Comparison of ENCODE assay signal across 8 cellular contexts in genomic region chrX:40176979-40177430, GRCh38.
DNase-seq lines count a peak whose midpoint lies in the region; ATAC-seq and TF ChIP-seq lines count a peak whose summit lies in the region.

No MANE protein-coding gene starts in this region.

- peak overlapping the region; percentile 94 for H3K4me2 ChIP-seq in H9 (ENCODE audit: insufficient read depth, insufficient read length, low read length)
- H3K4me2 ChIP-seq in skeletal muscle satellite cell (ENCODE audit: low read length): peak overlapping the region; percentile 84

- peak; percentile 13; the same call in 1 of the 3 replicates for TF ChIP-seq CTCF in H9 (conservative IDR thresholded peaks at IDR 0.05)

- H3K36me3 Mint-ChIP-seq in H9 (ENCODE audit: insufficient read depth in 1 of 3, low read depth in 3 of 3): peaks cover 4 to 9% (median 7%) of the 10 kb centered on the region in 3 experiments; a peak in 6 of 7 replicates
- H3K36me3 Mint-ChIP-seq in activated T-helper 2 cell treated with anti-CD3 and anti-CD28 coated beads, Interferon-gamma antibody, Interleukin-2, Interleukin-4, amounts not matched to agents 10 μg/mL and 5 μg/mL and 100 μg/mL, durations not matched to agents 14 hours and 24 hours and 36 hours (ENCODE audit: low read depth): peaks cover 5% of the 10 kb centered on the region

- H4K91ac ChIP-seq in H9 (ENCODE audit: insufficient read length, low read depth, low read length): no peak overlapping the region

- H3K79me2 ChIP-seq in ACC112 (ENCODE audit: control insufficient read depth, insufficient read depth, low read length, unreplicated experiment) (peaks cover 11% of the 10 kb centered on the region), H9 (ENCODE audit: insufficient read depth, low read length) (no peaks in the 10 kb centered on the region)

- peak overlapping the region; percentile 81; the same call in 1 of the 2 replicates for H3K27ac ChIP-seq in ACC112 (ENCODE audit: low read depth, low read length)
- no peak overlapping the region for H3K27ac ChIP-seq in H9 (ENCODE audit: insufficient read length, low read depth, low read length)

- no peak overlapping the region for H2BK120ac ChIP-seq in H9 (ENCODE audit: low read depth, low read length, poor library complexity, severe bottlenecking)

- H3T11ph ChIP-seq in H9 (ENCODE audit: low read length): no peak overlapping the region

- intact Hi-C loops in activated T-helper 2 cell treated with anti-CD3 and anti-CD28 coated beads, Interferon-gamma antibody, Interleukin-2, Interleukin-4, amounts not matched to agents 10 μg/mL and 5 μg/mL and 100 μg/mL, durations not matched to agents 14 hours and 24 hours and 36 hours (cut with micrococcal nuclease): loop anchor here (10.0 kb wide), 2 partner anchors 442 to 1012 kb away; no protein-coding TSS in a partner anchor
- intact Hi-C loops in left ventricle myocardium superior (cut with micrococcal nuclease): no loop called here

- no peak overlapping the region for H2AFZ ChIP-seq in ACC112 (ENCODE audit: low read length, unreplicated experiment)
- no peak overlapping the region for H2AFZ ChIP-seq in H9 (ENCODE audit: low read length)

- peak overlapping the region; percentile 69 to 78 for H3K4me3 Mint-ChIP-seq in H9
- H3K4me3 Mint-ChIP-seq in activated T-helper 2 cell treated with anti-CD3 and anti-CD28 coated beads, Interferon-gamma antibody, Interleukin-2, Interleukin-4, amounts not matched to agents 10 μg/mL and 5 μg/mL and 100 μg/mL, durations not matched to agents 14 hours and 24 hours and 36 hours (ENCODE audit: low read depth): peak overlapping the region; percentile 86

- no peak overlapping the region; the same call in 1 of the 2 replicates for H3K4ac ChIP-seq in H9 (ENCODE audit: low read depth, low read length)

- H3K4me3 ChIP-seq in ACC112 (ENCODE audit: low read depth, low read length): peak overlapping the region; percentile 84
- peak overlapping the region; percentile 72 for H3K4me3 ChIP-seq in skeletal muscle satellite cell (ENCODE audit: low read length)

- no peaks in the 10 kb centered on the region for H3K9me3 ChIP-seq in H9 (ENCODE audit: control insufficient read depth, low read depth, low read length)
- no peaks in the 10 kb centered on the region for H3K9me3 ChIP-seq in skeletal muscle satellite cell (replicated peaks; ENCODE audit: low read length)

- H3K23me2 ChIP-seq in H9 (ENCODE audit: insufficient read length, low read depth, low read length, poor library complexity, severe bottlenecking): peaks cover 27% of the 10 kb centered on the region

- H3K9ac ChIP-seq in H9 (ENCODE audit: extremely low read depth, insufficient read length, low read length) (no peak overlapping the region), skeletal muscle satellite cell (ENCODE audit: low read depth, low read length) (peak overlapping the region; percentile 83)

- peak overlapping the region; percentile 30 for H3K56ac ChIP-seq in H9 (ENCODE audit: insufficient read length, low read depth, low read length)

- no peak overlapping the region for H4K5ac ChIP-seq in H9 (ENCODE audit: insufficient read length, low read depth, low read length)

- no CpG with 5 or more reads among the region's 22 CpGs for WGBS in H9 (ENCODE audit: extremely low coverage, insufficient read length, low lambda C conversion rate)

- H2AK5ac ChIP-seq in H9 (ENCODE audit: insufficient read length, low read length): no peak overlapping the region

- no peak overlapping the region for H3K14ac ChIP-seq in H9 (ENCODE audit: insufficient read depth, low read length)

- ATAC-seq in left ventricle myocardium superior (peak; percentile 17), HG03565 (IDR thresholded peaks at IDR 0.05; ENCODE audit: unreplicated experiment) (no peak), HG02642 (IDR thresholded peaks at IDR 0.05; ENCODE audit: poor library complexity, unreplicated experiment) (no peak)

- H3K79me1 ChIP-seq in H9 (ENCODE audit: insufficient read depth, low read depth, low read length, poor library complexity, severe bottlenecking): no peaks in the 10 kb centered on the region

- H3K27ac Mint-ChIP-seq in H9: peak overlapping the region in 2 of 3 experiments; percentile 51 to 80; a peak in 1 of 7 replicates
- peak overlapping the region; percentile 96 for H3K27ac Mint-ChIP-seq in activated T-helper 2 cell treated with anti-CD3 and anti-CD28 coated beads, Interferon-gamma antibody, Interleukin-2, Interleukin-4, amounts not matched to agents 10 μg/mL and 5 μg/mL and 100 μg/mL, durations not matched to agents 14 hours and 24 hours and 36 hours

- H3K36me3 ChIP-seq in ACC112 (ENCODE audit: insufficient read depth, low read length) (no peaks in the 10 kb centered on the region), skeletal muscle satellite cell (ENCODE audit: insufficient read depth, low read length) (no peaks in the 10 kb centered on the region)

- H2BK15ac ChIP-seq in H9 (ENCODE audit: low read depth, low read length): no peak overlapping the region

- H3K9me3 Mint-ChIP-seq in H9: peaks cover 51 to 52% of the 10 kb centered on the region in 2 experiments
- H3K9me3 Mint-ChIP-seq in activated T-helper 2 cell treated with anti-CD3 and anti-CD28 coated beads, Interferon-gamma antibody, Interleukin-2, Interleukin-4, amounts not matched to agents 10 μg/mL and 5 μg/mL and 100 μg/mL, durations not matched to agents 14 hours and 24 hours and 36 hours: no peaks in the 10 kb centered on the region

- H2BK5ac ChIP-seq in H9 (ENCODE audit: insufficient read length, low read length): no peak overlapping the region

- DNase-seq in H9: peak; percentile 52
- no peak for DNase-seq in activated T-helper 2 cell treated with anti-CD3 and anti-CD28 coated beads, Interferon-gamma antibody, Interleukin-2, Interleukin-4, amounts not matched to agents 10 μg/mL and 5 μg/mL and 100 μg/mL, durations not matched to agents 14 hours and 24 hours and 36 hours (ENCODE audit: low spot score)
- peak; percentile 51 for DNase-seq in left ventricle myocardium superior
- DNase-seq in HPDE6-E6E7 (ENCODE audit: extremely low spot score): no peak

- H4K8ac ChIP-seq in H9 (replicated peaks; ENCODE audit: insufficient read length, low read depth, low read length): no peak overlapping the region

- no peak overlapping the region for H2BK12ac ChIP-seq in H9 (ENCODE audit: insufficient read length, low read depth, low read length)

- no peak overlapping the region for H2BK20ac ChIP-seq in H9 (ENCODE audit: low read depth, low read length, poor library complexity, severe bottlenecking)

- H3K23ac ChIP-seq in H9 (ENCODE audit: insufficient read length, low read depth, low read length): no peak overlapping the region

- no peak overlapping the region for H3K18ac ChIP-seq in H9 (ENCODE audit: insufficient read length, low read depth, low read length)

- H3K4me1 ChIP-seq in ACC112 (ENCODE audit: control insufficient read depth, insufficient read depth, low read length, unreplicated experiment) (peaks cover 17% of the 10 kb centered on the region), H9 (ENCODE audit: insufficient read depth, low read length) (no peaks in the 10 kb centered on the region; the same call in none of the 2 replicates), skeletal muscle satellite cell (ENCODE audit: control insufficient read depth, insufficient read depth, low read length) (peaks cover 28% of the 10 kb centered on the region)

- H3K27me3 Mint-ChIP-seq in H9 (ENCODE audit: low read depth): peaks cover 54% of the 10 kb centered on the region
- no peaks in the 10 kb centered on the region for H3K27me3 Mint-ChIP-seq in activated T-helper 2 cell treated with anti-CD3 and anti-CD28 coated beads, Interferon-gamma antibody, Interleukin-2, Interleukin-4, amounts not matched to agents 10 μg/mL and 5 μg/mL and 100 μg/mL, durations not matched to agents 14 hours and 24 hours and 36 hours (ENCODE audit: low read depth)

- peaks cover 20 to 21% of the 10 kb centered on the region in 2 experiments for H3K4me1 Mint-ChIP-seq in H9
- peaks cover 23% of the 10 kb centered on the region for H3K4me1 Mint-ChIP-seq in activated T-helper 2 cell treated with anti-CD3 and anti-CD28 coated beads, Interferon-gamma antibody, Interleukin-2, Interleukin-4, amounts not matched to agents 10 μg/mL and 5 μg/mL and 100 μg/mL, durations not matched to agents 14 hours and 24 hours and 36 hours (ENCODE audit: low read depth)

- H4K20me1 ChIP-seq in H9 (ENCODE audit: control insufficient read depth, insufficient read depth, insufficient read length): no peaks in the 10 kb centered on the region

- H3K27me3 ChIP-seq in ACC112 (ENCODE audit: insufficient read depth, low read length): no peaks in the 10 kb centered on the region
- peaks cover 15% of the 10 kb centered on the region; the same call in 1 of the 2 replicates for H3K27me3 ChIP-seq in H9 (ENCODE audit: insufficient read depth, low read length)
- H3K27me3 ChIP-seq in skeletal muscle satellite cell (ENCODE audit: control insufficient read depth, insufficient read depth, low read length): peaks cover 7% of the 10 kb centered on the region

Comparison
In these comparisons a context has a peak if more than half of its experiments do, and no peak if none do; other contexts are left out.
1. DNase-seq: peak in H9 (single experiment) and left ventricle myocardium superior (single experiment); none in activated T-helper 2 cell treated with anti-CD3 and anti-CD28 coated beads, Interferon-gamma antibody, Interleukin-2, Interleukin-4, amounts not matched to agents 10 μg/mL and 5 μg/mL and 100 μg/mL, durations not matched to agents 14 hours and 24 hours and 36 hours (single experiment) and HPDE6-E6E7 (single experiment).